1 cellular context compared by ENCODE assay signal in genomic region chr2:48450936-48451602, GRCh38.
TF ChIP-seq lines count a peak whose summit lies in the region.

No MANE protein-coding gene starts in this region.

TF ChIP-seq in HepG2, 621 proteins besides CTCF, POLR2A, EP300 and RAD21 (continued from another document and continues in another):
- TF ChIP-seq ARID5B (CRISPR knock-in tag; IDR thresholded peaks at IDR 0.05) (0 out of 2 replicates have a peak, but pooled peaks have one; percentile 8), ZNF280D (CRISPR knock-in tag; IDR thresholded peaks at IDR 0.05) (no peak), WIZ (CRISPR knock-in tag; IDR thresholded peaks at IDR 0.05) (no peak), SMAD3 (CRISPR knock-in tag; IDR thresholded peaks at IDR 0.05) (no peak), HMGXB3 (CRISPR knock-in tag; IDR thresholded peaks at IDR 0.05; ENCODE audit: borderline replicate concordance) (no peak), MAFG (CRISPR knock-in tag; IDR thresholded peaks at IDR 0.05) (no peak), ZKSCAN8 (CRISPR knock-in tag; IDR thresholded peaks at IDR 0.05; ENCODE audit: borderline replicate concordance) (no peak), KAT8 (CRISPR knock-in tag; IDR thresholded peaks at IDR 0.05) (0 out of 2 replicates have a peak, but pooled peaks have one; percentile 18), ZNF264 (CRISPR knock-in tag; IDR thresholded peaks at IDR 0.05) (no peak), ZNF281 (CRISPR knock-in tag; IDR thresholded peaks at IDR 0.05; ENCODE audit: borderline replicate concordance) (no peak), KMT2B (CRISPR knock-in tag; IDR thresholded peaks at IDR 0.05) (no peak), ZNF691 (CRISPR knock-in tag; IDR thresholded peaks at IDR 0.05; ENCODE audit: borderline replicate concordance, low read depth) (no peak), KMT2A (CRISPR knock-in tag; IDR thresholded peaks at IDR 0.05) (peak; percentile 25; the same call in 1 of the 2 replicates), SOX5 (CRISPR knock-in tag; IDR thresholded peaks at IDR 0.05; ENCODE audit: borderline replicate concordance) (peak; percentile 31), ZFAT (CRISPR knock-in tag; conservative IDR thresholded peaks at IDR 0.05) (no peak), MZF1 (CRISPR knock-in tag; IDR thresholded peaks at IDR 0.05; ENCODE audit: borderline replicate concordance) (no peak), TP53 (CRISPR knock-in tag; conservative IDR thresholded peaks at IDR 0.05) (no peak), FOXO4 (CRISPR knock-in tag; conservative IDR thresholded peaks at IDR 0.05) (no peak), ZNF501 (CRISPR knock-in tag; IDR thresholded peaks at IDR 0.05) (no peak), ZNF746 (CRISPR knock-in tag; IDR thresholded peaks at IDR 0.05) (no peak), KAT2B (IDR thresholded peaks at IDR 0.05; ENCODE audit: borderline replicate concordance, low read depth, low read length) (no peak), GTF2F1 (IDR thresholded peaks at IDR 0.05; ENCODE audit: low read length) (no peak), ZNF713 (CRISPR knock-in tag; IDR thresholded peaks at IDR 0.05) (no peak), ZNF720 (CRISPR knock-in tag; IDR thresholded peaks at IDR 0.05) (no peak), AKNA (CRISPR knock-in tag; IDR thresholded peaks at IDR 0.05; ENCODE audit: borderline replicate concordance) (no peak), MED1 (CRISPR knock-in tag; IDR thresholded peaks at IDR 0.05) (peak; percentile 51; the same call in 1 of the 2 replicates), ARHGAP35 (CRISPR knock-in tag; IDR thresholded peaks at IDR 0.05; ENCODE audit: borderline replicate concordance) (no peak), NR2F2 (IDR thresholded peaks at IDR 0.05; ENCODE audit: borderline replicate concordance, low read depth) (no peak), POGZ (CRISPR knock-in tag; IDR thresholded peaks at IDR 0.05) (0 out of 2 replicates have a peak, but pooled peaks have one; percentile 51), TEAD3 (CRISPR knock-in tag; optimal IDR thresholded peaks at IDR 0.05; ENCODE audit: borderline replicate concordance) (peak; percentile 56), ATF7-NPFF (CRISPR knock-in tag; IDR thresholded peaks at IDR 0.05; ENCODE audit: low read depth) (no peak), CREB1 (IDR thresholded peaks at IDR 0.05) (no peak), CREB1 (CRISPR knock-in tag; IDR thresholded peaks at IDR 0.05) (0 out of 2 replicates have a peak, but pooled peaks have one; percentile 30), HIC2 (CRISPR knock-in tag; IDR thresholded peaks at IDR 0.05; ENCODE audit: low read depth) (no peak)
